ENCODE assay signal across 8 cellular contexts in genomic region chr1:212413902-212414327, GRCh38. TPM values are rescaled to one million over a fixed set of nuclear protein-coding genes. Genes with fewer than 3 reads are reported as not detected.
DNase-seq lines count a peak whose midpoint lies in the region; ATAC-seq and TF ChIP-seq lines count a peak whose summit lies in the region.

No MANE protein-coding gene starts in this region.

- no peaks in the 10 kb centered on the region for H3K27me3 ChIP-seq in HAP-1 (ENCODE audit: low read depth)
- H3K27me3 ChIP-seq in fibroblast of lung (ENCODE audit: control insufficient read depth, insufficient read depth, low read length) = no peaks in the 10 kb centered on the region

- DNase-seq in HAP-1 (ENCODE audit: low spot score in 2 of 2) (peak in 1 of 2 experiments; percentile 25), SK-N-MC (ENCODE audit: low read depth, low spot score) (no peak), fibroblast of lung (ENCODE audit: low read depth in 2 of 2) (peak; percentile 17 to 25), omental fat pad (ENCODE audit: low spot score) (no peak), NCI-H2029 treated with DMSO at 0.1 percent for 48 hours (lab: John Stamatoyannopoulos, UW) (no peak), NCI-H526 (lab: John Stamatoyannopoulos, UW) (no peak), dedifferentiated amniotic fluid mesenchymal stem cell (ENCODE audit: extremely low spot score) (no peak)

- no peaks in the 10 kb centered on the region for H3K79me2 ChIP-seq in fibroblast of lung (ENCODE audit: control insufficient read depth, insufficient read depth, low read length)

- in situ Hi-C loops in HAP-1 (cut with MboI; ENCODE audit: low sequenced_read_pairs) = no loop called here

- peak overlapping the region; percentile 91 for H3K4me2 ChIP-seq in fibroblast of lung (ENCODE audit: extremely low read depth, insufficient read depth, low read length)

- peak overlapping the region; percentile 72 for H3K4me3 ChIP-seq in GM08714 (ENCODE audit: low read length)
- H3K4me3 ChIP-seq in HAP-1 = peak overlapping the region; percentile 83
- H3K4me3 ChIP-seq in SK-N-MC = peak overlapping the region; percentile 90
- H3K4me3 ChIP-seq in fibroblast of lung (replicated peaks in 1 of 4; ENCODE audit: control extremely low read depth in 1 of 4, insufficient read depth in 1 of 4, low read depth in 3 of 4, low read length in 4 of 4) = peak overlapping the region; percentile 69 to 93 (median 74)

- H3K9ac ChIP-seq in SK-N-MC (ENCODE audit: insufficient read length) = peak overlapping the region; percentile 56
- no peak overlapping the region for H3K9ac ChIP-seq in fibroblast of lung (ENCODE audit: insufficient read depth, low read length)

- H4K20me1 ChIP-seq in fibroblast of lung (ENCODE audit: control insufficient read depth, extremely low read depth, insufficient read depth, low read length) = no peaks in the 10 kb centered on the region

- TF ChIP-seq CTCF in fibroblast of lung (conservative IDR thresholded peaks at IDR 0.05 in 1 of 2, IDR thresholded peaks at IDR 0.05 in 1 of 2; ENCODE audit: low read depth in 1 of 2, low read length in 2 of 2) = no peak
- no peak for TF ChIP-seq CTCF in omental fat pad (IDR thresholded peaks at IDR 0.05)

- ATAC-seq in omental fat pad (ENCODE audit: low FRiP score) = peak; percentile 11

- H2AFZ ChIP-seq in fibroblast of lung (ENCODE audit: low read length) = peak overlapping the region; percentile 89

- H3K27ac ChIP-seq in SK-N-MC = no peak overlapping the region
- no peak overlapping the region for H3K27ac ChIP-seq in fibroblast of lung (ENCODE audit: insufficient read depth, low read length)

- peaks cover 26% of the 10 kb centered on the region for H3K36me3 ChIP-seq in HAP-1 (replicated peaks)
- peaks cover 11% of the 10 kb centered on the region for H3K36me3 ChIP-seq in SK-N-MC (ENCODE audit: insufficient read depth, low read length)
- peaks cover 6% of the 10 kb centered on the region for H3K36me3 ChIP-seq in fibroblast of lung (ENCODE audit: control insufficient read depth, insufficient read depth, low read length)

- H3K4me1 ChIP-seq in HAP-1 = peaks cover 13% of the 10 kb centered on the region
- no peaks in the 10 kb centered on the region for H3K4me1 ChIP-seq in fibroblast of lung (ENCODE audit: control insufficient read depth, extremely low read depth, insufficient read depth, low read length)

- no peaks in the 10 kb centered on the region for H3K9me3 ChIP-seq in HAP-1
- H3K9me3 ChIP-seq in SK-N-MC (ENCODE audit: low read depth, low read length) = no peaks in the 10 kb centered on the region
- H3K9me3 ChIP-seq in fibroblast of lung (ENCODE audit: control insufficient read depth, insufficient read depth, low read depth, low read length) = no peaks in the 10 kb centered on the region

RNA-seq across cellular contexts. Expression of gene PACC1, which starts 0.8 kb away (rescaled TPM):
- 9.0 and 16.0 TPM in 2 replicates for total RNA-seq in fibroblast of lung
- polyA plus RNA-seq in fibroblast of lung = 5.7 and 8.4 TPM in 2 replicates
- 3.9 and 6.1 TPM in 2 replicates for polyA plus RNA-seq in fibroblast of lung (2012)
- polyA minus RNA-seq in fibroblast of lung (ENCODE audit: low replicate concordance) = 12.9 and 19.2 TPM in 2 replicates
- total RNA-seq in omental fat pad = 1 to 10 TPM; 3.4 to 6.2 (median 5.8) TPM

RNA-seq across cellular contexts. Expression of gene NENF, which starts 18.8 kb away (rescaled TPM):
- total RNA-seq in fibroblast of lung (58.1 and 65.5 TPM in 2 replicates), omental fat pad (10 to 100 TPM; 47.4 to 53.8 (median 52.1) TPM)
- polyA plus RNA-seq in fibroblast of lung = 33.3 and 39.5 TPM in 2 replicates
- 76.3 and 99.6 TPM in 2 replicates for polyA plus RNA-seq in fibroblast of lung (2012)
- 23.9 and 29.3 TPM in 2 replicates for polyA minus RNA-seq in fibroblast of lung (ENCODE audit: low replicate concordance)

Comparison
In these comparisons a context has a peak if more than half of its experiments do, and no peak if none do; other contexts are left out.
1. DNase-seq: peak in fibroblast of lung (2 of 2); none in SK-N-MC (single experiment), omental fat pad (single experiment), NCI-H2029 treated with DMSO at 0.1 percent for 48 hours (single experiment), NCI-H526 (0 of 2) and dedifferentiated amniotic fluid mesenchymal stem cell (single experiment).
2. Peak in every context shown above with its lines, with median percentiles within 50 percentile points of each other: H3K4me3 ChIP-seq.